In genomic region chr5:178330791-178331404, GRCh38 we compare ENCODE assay signal across 10 cellular contexts.
A peak's percentile ranks its signal among the peaks of the same experiment; 100 is the strongest.
DNase-seq lines count a peak whose midpoint lies in the region; ATAC-seq and TF ChIP-seq lines count a peak whose summit lies in the region.
"Had no signal": no experiment of that assay in that cellular context is flagged by ENCODE, and none has a peak within 500 bp of the region (broad histone marks: within the 10 kb centered on the region; RNA-seq: fewer than 3 reads in every experiment).

No MANE protein-coding gene starts in this region.

- no peaks in the 10 kb centered on the region for H3K9me3 Mint-ChIP-seq in T-helper 2 cell treated with Interferon-gamma antibody and Interleukin-4, amounts not matched to agents 5 μg/mL and 100 μg/mL, for 36 hours

- H3K4me1 ChIP-seq in HCT116 (ENCODE audit: control insufficient read depth in 1 of 2, insufficient read depth in 2 of 2, low read length in 2 of 2) (peaks cover 0 to 14% of the 10 kb centered on the region in 2 experiments; a peak in 1 of 4 replicates), left ventricle myocardium inferior (peaks cover 39% of the 10 kb centered on the region), skeletal muscle satellite cell (ENCODE audit: control insufficient read depth, insufficient read depth, low read length) (peaks cover 15% of the 10 kb centered on the region)
- H3K4me1 ChIP-seq: SJSA1 had no signal

- ATAC-seq in HCT116, result peak; percentile 35; the same call in 1 of the 2 replicates

- TF ChIP-seq CTCF in HCT116 (IDR thresholded peaks at IDR 0.05 in 2 of 3, conservative IDR thresholded peaks at IDR 0.05 in 1 of 3; ENCODE audit: borderline replicate concordance in 1 of 3, insufficient read depth in 1 of 3, low read depth in 2 of 3, low read length in 2 of 3), result no peak
- TF ChIP-seq CTCF in left ventricle myocardium inferior (IDR thresholded peaks at IDR 0.05; ENCODE audit: borderline replicate concordance), result no peak
- TF ChIP-seq CTCF in GM10266 (IDR thresholded peaks at IDR 0.05; ENCODE audit: control insufficient read depth, insufficient read depth, low read depth, missing control alignments), result no peak

- H3K27ac ChIP-seq in HCT116 (ENCODE audit: low read depth, low read length) (no peak overlapping the region), left ventricle myocardium inferior (replicated peaks) (peak overlapping the region; percentile 95)
- H3K27ac ChIP-seq: SJSA1 had no signal

- no peak overlapping the region for H2AFZ ChIP-seq in HCT116 (ENCODE audit: low read depth, low read length, poor library complexity, severe bottlenecking)

- H3K36me3 Mint-ChIP-seq in T-helper 2 cell treated with Interferon-gamma antibody and Interleukin-4, amounts not matched to agents 5 μg/mL and 100 μg/mL, for 36 hours (ENCODE audit: low read depth), result no peaks in the 10 kb centered on the region

- no peak overlapping the region for H3K4me3 ChIP-seq in HCT116 (replicated peaks in 1 of 2; ENCODE audit: low read depth in 1 of 2, low read length in 2 of 2)
- peak overlapping the region; percentile 27 for H3K4me3 ChIP-seq in left ventricle myocardium inferior
- H3K4me3 ChIP-seq in skeletal muscle satellite cell (ENCODE audit: low read length), result no peak overlapping the region
- H3K4me3 ChIP-seq: SJSA1 had no signal

- no TSS peak for BruUV-seq in HCT116 (replicated peaks; lab: Mats Ljungman, UMichigan)

- DNase-seq in HCT116 (ENCODE audit: low read depth, low spot score) (no peak), left ventricle myocardium inferior (no peak), DMS 273 treated with DMSO at 0.1 percent for 48 hours (lab: John Stamatoyannopoulos, UW) (no peak), SIG-M5 (lab: John Stamatoyannopoulos, UW) (no peak), erythroblast (lab: John Stamatoyannopoulos, UW) (no peak), GM10266 (ENCODE audit: extremely low spot score) (no peak)
- DNase-seq in T-helper 2 cell treated with Interferon-gamma antibody and Interleukin-4, amounts not matched to agents 5 μg/mL and 100 μg/mL, for 36 hours (ENCODE audit: low spot score), result peak; percentile 5
- DNase-seq: NCI-H2029 treated with DMSO at 0.1 percent for 48 hours had no signal

- TF ChIP-seq RAD21 in HCT116 (IDR thresholded peaks at IDR 0.05; ENCODE audit: low read depth), result no peak

- H3K4me2 ChIP-seq in HCT116 (ENCODE audit: low read length), result peak overlapping the region; percentile 9; the same call in 1 of the 2 replicates
- H3K4me2 ChIP-seq in skeletal muscle satellite cell (ENCODE audit: low read length), result peak overlapping the region; percentile 21

- H3K9me3 ChIP-seq in HCT116 (ENCODE audit: control insufficient read depth in 1 of 2, insufficient read depth in 1 of 2, low read depth in 1 of 2, low read length in 2 of 2), result no peaks in the 10 kb centered on the region
- no peaks in the 10 kb centered on the region for H3K9me3 ChIP-seq in left ventricle myocardium inferior (replicated peaks)
- H3K9me3 ChIP-seq in skeletal muscle satellite cell (replicated peaks; ENCODE audit: low read length), result no peaks in the 10 kb centered on the region

- H3K79me2 ChIP-seq in HCT116 (ENCODE audit: insufficient read depth, low read length), result no peaks in the 10 kb centered on the region

- RAD21 ChIA-PET in HCT116 (lab: Charles Lee; ENCODE audit: low non-redundant PET in 1 of 2, low total read pairs in 2 of 2, uncharacterized antibody in 2 of 2, unreplicated experiment in 2 of 2), result no interaction called here

- no peaks in the 10 kb centered on the region for H3K9me2 ChIP-seq in HCT116 (ENCODE audit: insufficient read depth)

- no peaks in the 10 kb centered on the region for H3K27me3 Mint-ChIP-seq in T-helper 2 cell treated with Interferon-gamma antibody and Interleukin-4, amounts not matched to agents 5 μg/mL and 100 μg/mL, for 36 hours (ENCODE audit: low read depth)

- TF ChIP-seq POLR2A in HCT116 (IDR thresholded peaks at IDR 0.05; ENCODE audit: borderline replicate concordance, extremely low read depth, insufficient read depth, insufficient read length) (no peak), erythroblast (IDR thresholded peaks at IDR 0.05; ENCODE audit: low read length) (no peak)

- H3K36me3 ChIP-seq in HCT116 (ENCODE audit: control insufficient read depth in 1 of 2, insufficient read depth in 2 of 2, low read length in 2 of 2) (no peaks in the 10 kb centered on the region), left ventricle myocardium inferior (no peaks in the 10 kb centered on the region), skeletal muscle satellite cell (ENCODE audit: insufficient read depth, low read length) (no peaks in the 10 kb centered on the region)
- H3K36me3 ChIP-seq: SJSA1 had no signal

- H3K4me3 Mint-ChIP-seq in T-helper 2 cell treated with Interferon-gamma antibody and Interleukin-4, amounts not matched to agents 5 μg/mL and 100 μg/mL, for 36 hours, result no peak overlapping the region

- H3K27me3 ChIP-seq in HCT116 (ENCODE audit: insufficient read depth, low read length), result no peaks in the 10 kb centered on the region
- no peaks in the 10 kb centered on the region for H3K27me3 ChIP-seq in left ventricle myocardium inferior (ENCODE audit: low read depth)
- peaks cover 5% of the 10 kb centered on the region for H3K27me3 ChIP-seq in skeletal muscle satellite cell (ENCODE audit: control insufficient read depth, insufficient read depth, low read length)
- H3K27me3 ChIP-seq: SJSA1 had no signal

- CTCF ChIA-PET in HCT116 (lab: Charles Lee), result no interaction called here

- POLR2A ChIA-PET in HCT116 (lab: Charles Lee), result no interaction called here

- H3K9ac ChIP-seq in HCT116 (ENCODE audit: low read length), result no peak overlapping the region
- no peak overlapping the region for H3K9ac ChIP-seq in skeletal muscle satellite cell (ENCODE audit: low read depth, low read length)

- peak overlapping the region; percentile 79 for H3K27ac Mint-ChIP-seq in T-helper 2 cell treated with Interferon-gamma antibody and Interleukin-4, amounts not matched to agents 5 μg/mL and 100 μg/mL, for 36 hours

- intact Hi-C loops in HCT116 (cut with micrococcal nuclease), result no loop called here
- intact Hi-C loops in left ventricle myocardium inferior (cut with micrococcal nuclease), result no loop called here

- peaks cover 2% of the 10 kb centered on the region for H3K4me1 Mint-ChIP-seq in T-helper 2 cell treated with Interferon-gamma antibody and Interleukin-4, amounts not matched to agents 5 μg/mL and 100 μg/mL, for 36 hours (ENCODE audit: low read depth)

- H4K20me1 ChIP-seq in HCT116 (ENCODE audit: insufficient read depth), result no peaks in the 10 kb centered on the region

TF ChIP-seq in HCT116, 20 proteins besides CTCF, POLR2A, EP300 and RAD21:
- TF ChIP-seq EZH2phosphoT487 (IDR thresholded peaks at IDR 0.05; ENCODE audit: borderline replicate concordance) (no peak), SP1 (IDR thresholded peaks at IDR 0.05; ENCODE audit: low read depth) (no peak), CEBPB (IDR thresholded peaks at IDR 0.05; ENCODE audit: low read depth) (no peak), YY1 (IDR thresholded peaks at IDR 0.05; ENCODE audit: extremely low read depth, insufficient replicate concordance, low read depth, low read length) (no peak), POLR2AphosphoS5 (IDR thresholded peaks at IDR 0.05; ENCODE audit: low read depth, low read length) (no peak), JUND (IDR thresholded peaks at IDR 0.05) (no peak), ZNF274 (IDR thresholded peaks at IDR 0.05; ENCODE audit: low read depth, low read length) (no peak), ELF1 (IDR thresholded peaks at IDR 0.05; ENCODE audit: borderline replicate concordance, low read depth) (no peak), ZFX (IDR thresholded peaks at IDR 0.05) (no peak), SIN3A (IDR thresholded peaks at IDR 0.05; ENCODE audit: low read depth) (no peak), ATF3 (IDR thresholded peaks at IDR 0.05) (no peak), FOSL1 (IDR thresholded peaks at IDR 0.05; ENCODE audit: low read depth) (no peak), EGR1 (IDR thresholded peaks at IDR 0.05; ENCODE audit: low read depth) (no peak), TCF7L2 (IDR thresholded peaks at IDR 0.05; ENCODE audit: borderline replicate concordance, extremely low read depth, insufficient read depth, insufficient read length) (no peak), EZH2 (IDR thresholded peaks at IDR 0.05) (no peak), ZBTB33 (IDR thresholded peaks at IDR 0.05; ENCODE audit: extremely low read depth, insufficient replicate concordance, low read length) (no peak)
